20 cellular contexts compared by ENCODE assay signal in the genomic region with DNA sequence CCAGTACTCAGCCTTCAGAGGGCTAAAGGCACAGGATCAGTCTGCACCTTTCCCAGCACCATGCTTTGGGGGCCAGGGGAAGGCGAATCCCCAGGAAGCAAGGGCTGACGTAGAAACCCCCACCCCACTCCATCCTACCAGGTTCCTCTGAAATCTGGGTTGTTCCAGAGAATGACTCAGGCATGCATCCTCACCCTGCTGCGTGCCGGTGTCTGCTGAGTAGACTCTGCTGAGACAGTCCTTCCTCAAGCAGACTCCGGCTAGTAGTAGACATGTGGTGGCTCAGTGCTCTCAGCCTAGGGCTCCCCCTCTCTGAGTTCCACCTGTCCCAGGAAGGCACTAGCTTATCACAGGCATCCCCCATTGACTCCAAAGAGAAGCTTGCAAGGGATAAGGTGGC.
"Had no signal": no experiment of that assay in that cellular context is flagged by ENCODE, and none has a peak within 500 bp of the region (broad histone marks: within the 10 kb centered on the region; RNA-seq: fewer than 3 reads in every experiment).

No MANE protein-coding gene starts in this region.

- H3K9me3 ChIP-seq: breast epithelium, gastrocnemius medialis, upper lobe of right lung had no signal

- H3K27ac ChIP-seq: breast epithelium, SK-N-MC, upper lobe of right lung, VCaP had no signal

- H3K27me3 ChIP-seq: breast epithelium, gastrocnemius medialis, upper lobe of right lung had no signal

- ATAC-seq: activated CD4-positive, CD25-positive, alpha-beta regulatory T cell treated with anti-CD3 and anti-CD28 coated beads, Interleukin-2, amount 50 U/mL, for 24 hours; activated CD8-positive, alpha-beta memory T cell treated with anti-CD3 and anti-CD28 coated beads, Interleukin-2, amount 10 ng/mL, durations not matched to agents 7 days and 5 days; activated CD8-positive, alpha-beta T cell treated with anti-CD3 and anti-CD28 coated beads for 36 hours; gastrocnemius medialis had no signal

- H3K27me3 Mint-ChIP-seq: activated CD4-positive, alpha-beta T cell treated with anti-CD3 and anti-CD28 coated beads, Interleukin-2, amount 10 ng/mL, durations not matched to agents 24 days and 14 days; activated CD8-positive, alpha-beta memory T cell treated with anti-CD3 and anti-CD28 coated beads, Interleukin-2, amount 10 ng/mL, durations not matched to agents 7 days and 5 days; activated CD8-positive, alpha-beta T cell treated with anti-CD3 and anti-CD28 coated beads for 36 hours; activated naive CD8-positive, alpha-beta T cell treated with anti-CD3 and anti-CD28 coated beads for 36 hours; memory B cell had no signal

- H3K27ac Mint-ChIP-seq: activated CD4-positive, alpha-beta T cell treated with anti-CD3 and anti-CD28 coated beads, Interleukin-2, amount 10 ng/mL, durations not matched to agents 24 days and 14 days; activated CD8-positive, alpha-beta memory T cell treated with anti-CD3 and anti-CD28 coated beads, Interleukin-2, amount 10 ng/mL, durations not matched to agents 7 days and 5 days; activated CD8-positive, alpha-beta T cell treated with anti-CD3 and anti-CD28 coated beads for 36 hours; activated naive CD8-positive, alpha-beta T cell treated with anti-CD3 and anti-CD28 coated beads for 36 hours; activated T-helper 1 cell treated with anti-CD3 and anti-CD28 coated beads, Interleukin-12 subunit alpha, Interleukin-12 subunit beta, Interleukin-2, Interleukin-4 antibody, amounts not matched to agents 30 ng/mL and 10 ng/mL and 1 ng/mL, durations not matched to agents 14 hours and 24 hours and 36 hours; memory B cell had no signal

- H3K4me1 Mint-ChIP-seq: activated CD8-positive, alpha-beta memory T cell treated with anti-CD3 and anti-CD28 coated beads, Interleukin-2, amount 10 ng/mL, durations not matched to agents 7 days and 5 days had no signal

- DNase-seq: activated CD4-positive, alpha-beta T cell treated with anti-CD3 and anti-CD28 coated beads, Interleukin-2, amount 10 ng/mL, durations not matched to agents 24 days and 14 days; activated CD8-positive, alpha-beta memory T cell treated with anti-CD3 and anti-CD28 coated beads, Interleukin-2, amount 10 ng/mL, durations not matched to agents 7 days and 5 days; activated CD8-positive, alpha-beta T cell treated with anti-CD3 and anti-CD28 coated beads for 36 hours; activated naive CD8-positive, alpha-beta T cell treated with anti-CD3 and anti-CD28 coated beads for 36 hours; activated T-cell treated with anti-CD3 and anti-CD28 coated beads for 4 hours; cerebellar nuclear complex; erythroblast; gastrocnemius medialis; occipital lobe; retina; stimulated activated CD4-positive, alpha-beta T cell treated with anti-CD3 and anti-CD28 coated beads, Interleukin-2, amount 100 ng/mL, for 48 hours; stimulated activated naive CD4-positive, alpha-beta T cell treated with Interleukin-2 at 50 U/mL for 16 hours; SW 1271; upper lobe of right lung had no signal

- H3K4me3 ChIP-seq: breast epithelium, gastrocnemius medialis, SK-N-MC, upper lobe of right lung had no signal

- H3K9me3 Mint-ChIP-seq: activated CD4-positive, alpha-beta T cell treated with anti-CD3 and anti-CD28 coated beads, Interleukin-2, amount 10 ng/mL, durations not matched to agents 24 days and 14 days; activated CD8-positive, alpha-beta T cell treated with anti-CD3 and anti-CD28 coated beads for 36 hours; activated naive CD8-positive, alpha-beta T cell treated with anti-CD3 and anti-CD28 coated beads for 36 hours; activated T-helper 1 cell treated with anti-CD3 and anti-CD28 coated beads, Interleukin-12 subunit alpha, Interleukin-12 subunit beta, Interleukin-2, Interleukin-4 antibody, amounts not matched to agents 30 ng/mL and 10 ng/mL and 1 ng/mL, durations not matched to agents 14 hours and 24 hours and 36 hours; memory B cell had no signal

- H3K4me3 Mint-ChIP-seq: activated CD4-positive, alpha-beta T cell treated with anti-CD3 and anti-CD28 coated beads, Interleukin-2, amount 10 ng/mL, durations not matched to agents 24 days and 14 days; activated CD8-positive, alpha-beta memory T cell treated with anti-CD3 and anti-CD28 coated beads, Interleukin-2, amount 10 ng/mL, durations not matched to agents 7 days and 5 days; activated CD8-positive, alpha-beta T cell treated with anti-CD3 and anti-CD28 coated beads for 36 hours; activated naive CD8-positive, alpha-beta T cell treated with anti-CD3 and anti-CD28 coated beads for 36 hours; activated T-helper 1 cell treated with anti-CD3 and anti-CD28 coated beads, Interleukin-12 subunit alpha, Interleukin-12 subunit beta, Interleukin-2, Interleukin-4 antibody, amounts not matched to agents 30 ng/mL and 10 ng/mL and 1 ng/mL, durations not matched to agents 14 hours and 24 hours and 36 hours; memory B cell had no signal

- H3K4me1 ChIP-seq: breast epithelium, upper lobe of right lung had no signal
